Comparison of ENCODE assay signal across 17 cellular contexts in the genomic region with DNA sequence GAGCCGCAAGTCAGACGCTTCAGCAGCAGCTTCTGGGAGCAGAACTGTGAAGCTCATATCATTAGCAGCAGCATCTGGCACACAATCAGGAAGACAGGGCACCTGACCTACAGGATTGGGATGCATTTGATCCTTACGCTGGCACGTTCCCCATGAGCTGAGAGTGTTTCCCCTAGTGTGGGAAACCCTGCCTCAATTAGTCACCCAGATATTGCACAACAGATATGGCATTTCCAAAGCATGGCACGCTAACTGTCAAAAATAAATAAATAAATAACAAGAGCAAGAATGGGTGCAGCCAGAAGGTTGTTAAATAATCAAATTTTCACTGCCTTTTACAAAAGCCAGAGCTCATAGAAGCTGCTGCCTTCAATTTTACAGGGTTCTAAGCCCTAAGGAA.
DNase-seq lines count a peak whose midpoint lies in the region; ATAC-seq, FAIRE-seq and TF ChIP-seq lines count a peak whose summit lies in the region.
"Had no signal": no experiment of that assay in that cellular context is flagged by ENCODE, and none has a peak within 500 bp of the region (broad histone marks: within the 10 kb centered on the region; RNA-seq: fewer than 3 reads in every experiment).

No MANE protein-coding gene starts in this region.

- no peak overlapping the region for H3K4me3 Mint-ChIP-seq in activated naive CD4-positive, alpha-beta T cell treated with anti-CD3 and anti-CD28 coated beads for 36 hours
- H3K4me3 Mint-ChIP-seq: brain, immature natural killer cell, mesothelial cell of epicardium had no signal

- H3K27me3 ChIP-seq in Karpas-422 (ENCODE audit: low read length): no peaks in the 10 kb centered on the region
- no peaks in the 10 kb centered on the region for H3K27me3 ChIP-seq in RWPE2 (ENCODE audit: insufficient read depth, poor library complexity, severe bottlenecking)
- no peaks in the 10 kb centered on the region for H3K27me3 ChIP-seq in foreskin keratinocyte

- no peaks in the 10 kb centered on the region for H3K9me3 Mint-ChIP-seq in activated naive CD4-positive, alpha-beta T cell treated with anti-CD3 and anti-CD28 coated beads for 36 hours
- H3K9me3 Mint-ChIP-seq: immature natural killer cell, mesothelial cell of epicardium had no signal

- H3K27ac ChIP-seq in Karpas-422 (ENCODE audit: low read length) (no peak overlapping the region), RWPE2 (ENCODE audit: poor library complexity, severe bottlenecking) (peak overlapping the region; percentile 29), foreskin keratinocyte (no peak overlapping the region)
- H3K27ac ChIP-seq: KMS-11, WERI-Rb-1 had no signal

- CTCF ChIA-PET in activated naive CD4-positive, alpha-beta T cell treated with anti-CD3 and anti-CD28 coated beads for 36 hours (lab: Charles Lee): no interaction called here

- no peak overlapping the region for H2AFZ ChIP-seq in Karpas-422 (ENCODE audit: low read length)

- no peak overlapping the region for H3K27ac Mint-ChIP-seq in activated naive CD4-positive, alpha-beta T cell treated with anti-CD3 and anti-CD28 coated beads for 36 hours
- H3K27ac Mint-ChIP-seq: brain, immature natural killer cell, mesothelial cell of epicardium had no signal

- FAIRE-seq in D721Med (lab: Jason Lieb, UNC): no peak
- FAIRE-seq: H54 had no signal

- H3K4me1 ChIP-seq in Karpas-422 (ENCODE audit: low read length): no peaks in the 10 kb centered on the region
- peaks cover 41% of the 10 kb centered on the region for H3K4me1 ChIP-seq in RWPE2 (ENCODE audit: insufficient read depth, poor library complexity, severe bottlenecking)
- peaks cover 17% of the 10 kb centered on the region for H3K4me1 ChIP-seq in foreskin keratinocyte

- H3K9me3 ChIP-seq in Karpas-422 (ENCODE audit: low read length) (no peaks in the 10 kb centered on the region), RWPE2 (ENCODE audit: severe bottlenecking) (no peaks in the 10 kb centered on the region)

- H4K20me1 ChIP-seq in Karpas-422 (ENCODE audit: insufficient read depth, low read depth, low read length): no peaks in the 10 kb centered on the region

- no peak overlapping the region for H3K9ac ChIP-seq in Karpas-422 (ENCODE audit: low read length)
- H3K9ac ChIP-seq: KMS-11 had no signal

- no peaks in the 10 kb centered on the region for H3K79me2 ChIP-seq in Karpas-422 (ENCODE audit: low read length)

- H3K4me3 ChIP-seq in Karpas-422 (ENCODE audit: low read length): no peak overlapping the region
- no peak overlapping the region for H3K4me3 ChIP-seq in RWPE2 (ENCODE audit: severe bottlenecking)

- H3K4me2 ChIP-seq in Karpas-422 (ENCODE audit: low read depth, low read length, poor library complexity, severe bottlenecking): no peak overlapping the region
- H3K4me2 ChIP-seq: KMS-11 had no signal

- peaks cover 8% of the 10 kb centered on the region for H3K27me3 Mint-ChIP-seq in activated naive CD4-positive, alpha-beta T cell treated with anti-CD3 and anti-CD28 coated beads for 36 hours (ENCODE audit: low read depth)

- DNase-seq in CD1c-positive myeloid dendritic cell (ENCODE audit: extremely low spot score) (peak; percentile 64), Karpas-422 (peak; percentile 15), RWPE2 (ENCODE audit: low spot score) (peak; percentile 92), foreskin keratinocyte (peak; percentile 62 to 79), D721Med (ENCODE audit: insufficient read length, low spot score) (no peak)
- no peak for DNase-seq in activated CD4-positive, alpha-beta T cell treated with anti-CD3 and anti-CD28 coated beads for 1 hour
- DNase-seq in activated naive CD4-positive, alpha-beta T cell treated with anti-CD3 and anti-CD28 coated beads for 36 hours: no peak
- DNase-seq: effector CD8-positive, alpha-beta T cell; immature natural killer cell; stimulated activated CD4-positive, alpha-beta T cell treated with anti-CD3 and anti-CD28 coated beads, Interleukin-15, amount 100 ng/mL, for 24 hours; SW 1271; WERI-Rb-1 had no signal

- TF ChIP-seq CTCF in RWPE2 (IDR thresholded peaks at IDR 0.05; ENCODE audit: poor library complexity, severe bottlenecking): no peak
- no peak for TF ChIP-seq CTCF in foreskin keratinocyte (conservative IDR thresholded peaks at IDR 0.05)
- TF ChIP-seq CTCF in D721Med (IDR thresholded peaks at IDR 0.05; ENCODE audit: insufficient read depth, missing control alignments): no peak

- no peaks in the 10 kb centered on the region for H3K4me1 Mint-ChIP-seq in activated naive CD4-positive, alpha-beta T cell treated with anti-CD3 and anti-CD28 coated beads for 36 hours (ENCODE audit: low read depth)
- H3K4me1 Mint-ChIP-seq: brain, immature natural killer cell had no signal

- H3K9me2 ChIP-seq in Karpas-422 (replicated peaks; ENCODE audit: insufficient read depth, low read length): no peaks in the 10 kb centered on the region

- H3K36me3 ChIP-seq in Karpas-422 (ENCODE audit: insufficient read depth, low read length) (no peaks in the 10 kb centered on the region), RWPE2 (ENCODE audit: low read depth) (no peaks in the 10 kb centered on the region)
- H3K36me3 ChIP-seq: WERI-Rb-1 had no signal

- H3K36me3 Mint-ChIP-seq in activated naive CD4-positive, alpha-beta T cell treated with anti-CD3 and anti-CD28 coated beads for 36 hours (ENCODE audit: low read depth): no peaks in the 10 kb centered on the region
- H3K36me3 Mint-ChIP-seq: brain, immature natural killer cell, mesothelial cell of epicardium had no signal

- intact Hi-C loops in activated naive CD4-positive, alpha-beta T cell treated with anti-CD3 and anti-CD28 coated beads for 36 hours (cut with micrococcal nuclease): no loop called here

- ATAC-seq in RWPE2 (ENCODE audit: low read depth): peak; percentile 88
- peak; percentile 64 for ATAC-seq in foreskin keratinocyte
- ATAC-seq in GM21526 (IDR thresholded peaks at IDR 0.05; ENCODE audit: low FRiP score, unreplicated experiment): no peak

Comparison
In these comparisons a context has a peak if more than half of its experiments do, and no peak if none do; other contexts are left out.
1. DNase-seq: peak in CD1c-positive myeloid dendritic cell (single experiment), Karpas-422 (single experiment), RWPE2 (single experiment) and foreskin keratinocyte (2 of 2); none in activated CD4-positive, alpha-beta T cell treated with anti-CD3 and anti-CD28 coated beads for 1 hour (single experiment), D721Med (single experiment) and activated naive CD4-positive, alpha-beta T cell treated with anti-CD3 and anti-CD28 coated beads for 36 hours (single experiment).